In genomic region chr21:23478381-23478780, GRCh38 we compare ENCODE assay signal across 19 cellular contexts.
"Had no signal": no experiment of that assay in that cellular context is flagged by ENCODE, and none has a peak within 500 bp of the region (broad histone marks: within the 10 kb centered on the region; RNA-seq: fewer than 3 reads in every experiment).

No MANE protein-coding gene starts in this region.

- DNase-seq: KBM-7, NCI-H1092, NCI-H1105 treated with DMSO at 0.1 percent for 48 hours, NCI-H1417 treated with DMSO at 0.1 percent for 48 hours, NCI-H146, NCI-H1694 treated with DMSO at 0.1 percent for 48 hours, NCI-H1930, NCI-H2081, NCI-H2107, NCI-H226, NCI-H446, NCI-H510A, NCI-H524 treated with DMSO at 0.1 percent for 48 hours, NCI-H748 treated with DMSO at 0.1 percent for 48 hours, PC-3, SHP77, SK-N-SH, T-helper 1 cell had no signal

- ATAC-seq: Panc1, PC-3 had no signal
